ENCODE assay signal across 12 cellular contexts in the genomic region with DNA sequence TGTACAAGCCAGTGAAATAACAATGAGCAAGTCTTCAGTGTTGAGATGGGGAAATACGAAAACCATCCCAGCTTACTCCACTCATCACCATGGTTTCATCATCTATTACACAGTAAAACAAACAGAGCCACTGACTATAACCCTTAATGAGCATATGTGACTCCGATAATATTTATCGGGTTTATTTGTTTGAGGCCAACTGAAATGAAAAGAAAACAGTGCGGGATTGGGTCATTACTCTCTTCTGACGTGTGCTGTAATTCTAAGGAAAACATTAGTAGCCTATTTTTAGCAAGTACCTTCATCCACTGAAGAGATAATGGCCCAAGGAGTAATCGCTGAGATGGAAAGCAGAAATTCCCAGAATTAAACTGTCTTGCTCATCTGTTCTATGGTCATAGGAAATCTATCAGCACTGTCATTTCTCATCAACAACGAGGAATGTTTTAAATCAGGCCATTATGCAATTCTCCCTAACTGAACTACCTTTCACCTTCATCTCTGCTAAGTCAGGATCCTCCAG.
DNase-seq lines count a peak whose midpoint lies in the region; ATAC-seq, FAIRE-seq and TF ChIP-seq lines count a peak whose summit lies in the region.
"Had no signal": no experiment of that assay in that cellular context is flagged by ENCODE, and none has a peak within 500 bp of the region (broad histone marks: within the 10 kb centered on the region; RNA-seq: fewer than 3 reads in every experiment).

No MANE protein-coding gene starts in this region.

- no peaks in the 10 kb centered on the region for H3K4me1 ChIP-seq in small intestine (ENCODE audit: control insufficient read depth in 2 of 2, insufficient read depth in 1 of 2, low read depth in 1 of 2, low read length in 1 of 2)

- H3K27ac ChIP-seq in small intestine (ENCODE audit: low read depth in 1 of 2, low read length in 1 of 2): no peak overlapping the region
- H3K27ac ChIP-seq: KMS-11 had no signal

- H3K36me3 ChIP-seq in small intestine (ENCODE audit: control insufficient read depth in 2 of 2, insufficient read depth in 2 of 2, low read length in 2 of 2): no peaks in the 10 kb centered on the region

- TF ChIP-seq CTCF in foreskin fibroblast (IDR thresholded peaks at IDR 0.05; ENCODE audit: low read depth, low read length): no peak

- no peaks in the 10 kb centered on the region for H3K27me3 ChIP-seq in small intestine (ENCODE audit: control insufficient read depth in 2 of 2, insufficient read depth in 2 of 2, low read length in 2 of 2)

- 26 to 45% (median 34%) methylated on average over 7 of the region's 7 CpGs for WGBS in small intestine, 3 donors

- H3K9me3 ChIP-seq in small intestine (ENCODE audit: control insufficient read depth, low read depth): no peaks in the 10 kb centered on the region

- H3K4me3 ChIP-seq in foreskin fibroblast (ENCODE audit: low read depth in 1 of 2, low read length in 2 of 2) (no peak overlapping the region), small intestine (ENCODE audit: low read depth in 1 of 2, low read length in 2 of 2) (no peak overlapping the region)

- DNase-seq in HCEC 1CT (peak; percentile 87), SHP77 (lab: John Stamatoyannopoulos, UW) (peak; percentile 96 to 99), foreskin fibroblast (peak; percentile 73 to 92), small intestine (peak; percentile 16), OCI-M2 (lab: John Stamatoyannopoulos, UW; ENCODE audit: unreplicated experiment) (no peak), mucosa of gallbladder (ENCODE audit: low spot score) (no peak)
- DNase-seq: anterior cingulate cortex; naive thymus-derived CD8-positive, alpha-beta T cell; OCI-M1; stimulated activated CD4-positive, alpha-beta T cell treated with anti-CD3 and anti-CD28 coated beads, Interleukin-4, amount 100 ng/mL, for 4 hours had no signal

- no peak for ATAC-seq in GM18858 (IDR thresholded peaks at IDR 0.05; ENCODE audit: unreplicated experiment)
- ATAC-seq: naive thymus-derived CD8-positive, alpha-beta T cell had no signal

- no peak for FAIRE-seq in small intestine (lab: Jason Lieb, UNC)

Comparison
In these comparisons a context has a peak if more than half of its experiments do, and no peak if none do; other contexts are left out.
1. DNase-seq: peak in HCEC 1CT (single experiment), SHP77 (2 of 2), foreskin fibroblast (2 of 2) and small intestine (single experiment); none in OCI-M2 (single experiment) and mucosa of gallbladder (single experiment).